In genomic region chr10:80077869-80078447, GRCh38 we compare ENCODE assay signal across 8 cellular contexts. TPM values are rescaled to one million over a fixed set of nuclear protein-coding genes. Genes with fewer than 3 reads are reported as not detected.
DNase-seq lines count a peak whose midpoint lies in the region; ATAC-seq and TF ChIP-seq lines count a peak whose summit lies in the region.

No MANE protein-coding gene starts in this region.

- no peaks in the 10 kb centered on the region for H3K27me3 Mint-ChIP-seq in T-cell

- CTCF ChIA-PET in T-cell (lab: Charles Lee): no interaction called here

- peak overlapping the region; percentile 91 to 96 (median 96) for H3K4me3 Mint-ChIP-seq in T-cell

- ATAC-seq in GM21825 (IDR thresholded peaks at IDR 0.05; ENCODE audit: unreplicated experiment) (peak; percentile 22), T-cell (replicated peaks in 1 of 4) (no peak), foreskin keratinocyte (no peak)

- DNase-seq in T-cell (no peak), foreskin keratinocyte (no peak), GM20000 (ENCODE audit: low spot score) (no peak), NCI-H524 treated with DMSO at 0.1 percent for 48 hours (lab: John Stamatoyannopoulos, UW) (no peak), NCI-H510A treated with DMSO at 0.1 percent for 48 hours (lab: John Stamatoyannopoulos, UW) (no peak)
- no peak for DNase-seq in effector CD8-positive, alpha-beta T cell (lab: John Stamatoyannopoulos, UW)

- TF ChIP-seq CTCF in foreskin keratinocyte (conservative IDR thresholded peaks at IDR 0.05) (no peak), GM20000 (IDR thresholded peaks at IDR 0.05; ENCODE audit: extremely low read depth, missing control alignments) (no peak)

- H3K4me1 ChIP-seq in foreskin keratinocyte: peaks cover 8% of the 10 kb centered on the region

- H3K27ac Mint-ChIP-seq in T-cell: peak overlapping the region; percentile 92 to 94

- H3K27me3 ChIP-seq in foreskin keratinocyte: no peaks in the 10 kb centered on the region

- POLR2A ChIA-PET in T-cell (lab: Charles Lee): interaction anchor here (0.6 to 1.3 kb wide), 2 partner anchors 10 to 26 kb away, joined by 3 to 4 read pairs; no protein-coding TSS in a partner anchor

- peak overlapping the region; percentile 56 to 84 (median 61) for H3K4me3 ChIP-seq in skin epidermis

- H3K36me3 Mint-ChIP-seq in T-cell: peaks cover 11% of the 10 kb centered on the region

- H3K9me3 Mint-ChIP-seq in T-cell: no peaks in the 10 kb centered on the region

- H3K27ac ChIP-seq in foreskin keratinocyte (peak overlapping the region; percentile 93), skin epidermis (peak overlapping the region; percentile 86 to 98 (median 93))

- H3K4me1 Mint-ChIP-seq in T-cell: peaks cover 16 to 25% (median 20%) of the 10 kb centered on the region in 3 donors

RNA-seq across cellular contexts. Expression of gene TMEM254, which starts 0.5 kb away (rescaled TPM):
- total RNA-seq in T-cell (10 to 100 TPM in 4 of 5 donors, 1 to 10 TPM in 1; 9.6 to 16.6 (median 13.3) TPM), foreskin keratinocyte (10.3 and 11.7 TPM in 2 replicates)
- polyA plus RNA-seq in foreskin keratinocyte: 12.0 and 15.3 TPM in 2 replicates

RNA-seq across cellular contexts. Expression of gene PLAC9, which starts 54.6 kb away (rescaled TPM):
- total RNA-seq in T-cell: not detected
- total RNA-seq in foreskin keratinocyte: not detected in 2 replicates
- not detected in 2 replicates for polyA plus RNA-seq in foreskin keratinocyte
